Comparison of ENCODE assay signal across 34 cellular contexts in genomic region chr5:3912790-3913189, GRCh38.
"Had no signal": no experiment of that assay in that cellular context is flagged by ENCODE, and none has a peak within 500 bp of the region (broad histone marks: within the 10 kb centered on the region; RNA-seq: fewer than 3 reads in every experiment).

No MANE protein-coding gene starts in this region.

- H3K27ac ChIP-seq: Peyer's patch, RWPE1, SJCRH30, SK-N-MC had no signal

- ATAC-seq: PC-3, Right ventricle myocardium inferior, SK-N-SH treated with all-trans-retinoic acid at 6 μM for 48 hours, T-cell had no signal

- H3K4me3 ChIP-seq: MG63, Peyer's patch, SJCRH30, SK-N-MC had no signal

- DNase-seq: Kasumi-1; MG63; NCI-H1048; NCI-H1092 treated with DMSO at 0.1 percent for 48 hours; NCI-H1105 treated with DMSO at 0.1 percent for 48 hours; NCI-H1417; NCI-H1436; NCI-H146; NCI-H1694; NCI-H187; NCI-H1930; NCI-H2029 treated with DMSO at 0.1 percent for 48 hours; NCI-H2081 treated with DMSO at 0.1 percent for 48 hours; NCI-H2107; NCI-H2171; NCI-H226; NCI-H446 treated with DMSO at 0.1 percent for 48 hours; NCI-H510A; NCI-H524; NCI-H69; NCI-H748 treated with DMSO at 0.1 percent for 48 hours; NCI-H82; NK-92 treated with Interleukin-12 subunit alpha and Interleukin-12 subunit beta, amount 100 ng/mL, for 24 hours; OCI-M1; PC-3; Peyer's patch; SHP77; SIG-M5; SJCRH30; T-cell had no signal

- H3K27me3 ChIP-seq: MG63, Peyer's patch, SJCRH30 had no signal

- H3K4me1 ChIP-seq: Peyer's patch, SJCRH30 had no signal
